ENCODE assay signal across 7 cellular contexts in the genomic region with DNA sequence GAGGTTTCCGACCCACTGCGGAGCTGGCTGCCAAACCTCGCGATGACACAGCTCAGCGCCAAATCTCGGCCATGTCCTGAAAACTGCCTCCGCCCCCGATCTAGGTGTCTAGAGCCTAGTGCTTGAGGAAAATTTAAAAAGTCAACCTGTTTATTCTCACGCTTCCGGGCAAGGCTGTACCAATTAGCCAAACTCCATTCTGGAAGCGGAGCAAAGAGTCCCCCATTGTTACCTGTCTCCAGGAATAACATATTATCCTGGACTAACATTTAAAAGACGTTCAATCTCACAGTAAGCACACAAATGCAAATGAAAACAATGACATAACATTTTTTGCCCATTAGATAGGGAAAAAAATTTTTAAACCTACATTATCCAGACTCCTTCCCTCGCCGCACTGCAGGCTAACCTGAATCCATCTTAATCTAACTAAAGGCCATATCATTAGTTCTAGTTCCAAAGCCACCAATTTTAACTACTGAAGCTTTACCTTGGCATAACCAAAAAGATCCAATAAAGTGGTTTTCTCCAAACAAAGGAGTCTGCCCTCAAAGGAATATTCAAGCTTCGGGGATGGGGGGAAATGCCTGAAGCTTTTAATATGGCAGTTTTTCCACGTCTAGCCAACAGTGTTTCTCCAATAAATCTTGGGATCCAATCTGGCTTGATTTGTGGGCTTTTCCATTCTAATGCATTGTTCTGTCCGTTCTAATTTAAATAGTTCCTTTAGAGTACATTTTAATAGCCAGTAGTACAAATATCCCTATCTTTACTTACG. TPM values are rescaled to one million over a fixed set of nuclear protein-coding genes. Genes with fewer than 3 reads are reported as not detected.
DNase-seq lines count a peak whose midpoint lies in the region; ATAC-seq and TF ChIP-seq lines count a peak whose summit lies in the region.

No MANE protein-coding gene starts in this region.

- H3K4me1 ChIP-seq in tibial nerve, result peaks cover 0 to 24% (median 0%) of the 10 kb centered on the region in 4 donors

- no peak for DNase-seq in activated naive CD4-positive, alpha-beta T cell treated with anti-CD3 and anti-CD28 coated beads, Interleukin-2, amount 50 U/mL, for 72 hours (ENCODE audit: low spot score in 2 of 2)
- DNase-seq in tibial nerve (ENCODE audit: low spot score in 2 of 2), result no peak
- DNase-seq in NCI-H510A treated with DMSO at 0.1 percent for 48 hours (lab: John Stamatoyannopoulos, UW), result no peak

- H3K36me3 Mint-ChIP-seq in activated naive CD4-positive, alpha-beta T cell treated with anti-CD3 and anti-CD28 coated beads, Interleukin-2, amount 50 U/mL, for 72 hours, result peaks cover 32% of the 10 kb centered on the region in 2 donors

- H3K4me3 ChIP-seq in GM12875 (ENCODE audit: low read depth, low read length), result peak overlapping the region; percentile 73
- H3K4me3 ChIP-seq in tibial nerve, result peak overlapping the region; percentile 23 to 78 (median 49)

- no peak for TF ChIP-seq POLR2A in tibial nerve (IDR thresholded peaks at IDR 0.05)

- TF ChIP-seq EP300 in tibial nerve (IDR thresholded peaks at IDR 0.05), result no peak

- WGBS in tibial nerve, 2 donors, result 2 to 34% methylated on average over 18 of the region's 18 CpGs

- H3K27ac Mint-ChIP-seq in activated naive CD4-positive, alpha-beta T cell treated with anti-CD3 and anti-CD28 coated beads, Interleukin-2, amount 50 U/mL, for 72 hours, result peak overlapping the region; percentile 94 to 98

- H3K27me3 ChIP-seq in layer of hippocampus (ENCODE audit: control insufficient read depth, insufficient read depth, low read length), result no peaks in the 10 kb centered on the region
- no peaks in the 10 kb centered on the region for H3K27me3 ChIP-seq in tibial nerve

- ATAC-seq in HG03442 (IDR thresholded peaks at IDR 0.05; ENCODE audit: unreplicated experiment), result peak; percentile 64
- no peak for ATAC-seq in activated naive CD4-positive, alpha-beta T cell treated with anti-CD3 and anti-CD28 coated beads, Interleukin-2, amount 50 U/mL, for 72 hours
- ATAC-seq in GM21381 (IDR thresholded peaks at IDR 0.05; ENCODE audit: unreplicated experiment), result no peak

- no peaks in the 10 kb centered on the region for H3K9me3 Mint-ChIP-seq in activated naive CD4-positive, alpha-beta T cell treated with anti-CD3 and anti-CD28 coated beads, Interleukin-2, amount 50 U/mL, for 72 hours

- no peaks in the 10 kb centered on the region for H3K9me3 ChIP-seq in tibial nerve

- H3K36me3 ChIP-seq in tibial nerve, result no peaks in the 10 kb centered on the region

- TF ChIP-seq CTCF in GM12875 (IDR thresholded peaks at IDR 0.05; ENCODE audit: borderline replicate concordance, insufficient read depth, low read depth, low read length), result no peak
- TF ChIP-seq CTCF in tibial nerve (IDR thresholded peaks at IDR 0.05), result no peak

- peak overlapping the region; percentile 88 for H3K27ac ChIP-seq in layer of hippocampus (ENCODE audit: low read depth, low read length)
- H3K27ac ChIP-seq in tibial nerve, result peak overlapping the region; percentile 71 to 94 (median 87)

RNA-seq across cellular contexts. Expression of gene HUWE1, which starts 1.9 kb away (rescaled TPM):
- total RNA-seq in activated naive CD4-positive, alpha-beta T cell treated with anti-CD3 and anti-CD28 coated beads, Interleukin-2, amount 50 U/mL, for 72 hours, result 100 to 1,000 TPM; 505 to 553 TPM
- 100 to 1,000 TPM; 104 to 141 (median 119) TPM for total RNA-seq in tibial nerve
